1 cellular context compared by ENCODE assay signal in genomic region chr3:12316253-12316652, GRCh38.
TF ChIP-seq lines count a peak whose summit lies in the region.

No MANE protein-coding gene starts in this region.

TF ChIP-seq in HepG2, 621 proteins besides CTCF, POLR2A, EP300 and RAD21:
- TF ChIP-seq CEBPB (IDR thresholded peaks at IDR 0.05; ENCODE audit: borderline replicate concordance, low read depth, low read length) (0 out of 2 replicates have a peak, but pooled peaks have one; percentile 12), PHB2 (IDR thresholded peaks at IDR 0.05; ENCODE audit: partially characterized antibody) (no peak)
